In genomic region chr1:208252126-208252853, GRCh38 we compare ENCODE assay signal across 12 cellular contexts. TPM values are rescaled to one million over a fixed set of nuclear protein-coding genes. Genes with fewer than 3 reads are reported as not detected.
A peak's percentile ranks its signal among the peaks of the same experiment; 100 is the strongest.
DNase-seq lines count a peak whose midpoint lies in the region; ATAC-seq and TF ChIP-seq lines count a peak whose summit lies in the region.
"Had no signal": no experiment of that assay in that cellular context is flagged by ENCODE, and none has a peak within 500 bp of the region (broad histone marks: within the 10 kb centered on the region; RNA-seq: fewer than 3 reads in every experiment).

No MANE protein-coding gene starts in this region.

- 18 to 20% methylated on average over 18 of the region's 18 CpGs for WGBS in body of pancreas, 2 donors

- H3K4me3 ChIP-seq in HEK293 (ENCODE audit: low read depth, low read length) (no peak overlapping the region), body of pancreas (no peak overlapping the region)

- POLR2A ChIA-PET in HEK293 (lab: Yijun Ruan, JAX), result interaction anchor here (1.0 kb wide), 1 partner anchor 231 kb away, joined by 5 read pairs; no protein-coding TSS in a partner anchor

- in situ Hi-C loops in ACHN (cut with HindIII; ENCODE audit: low pct_ligation_motif_present, low pct_unique_long_range_greater_than_20kb, low sequenced_read_pairs), result no loop called here

- H3K9me3 ChIP-seq in HEK293 (ENCODE audit: control insufficient read depth, insufficient read depth, low read depth, low read length) (no peaks in the 10 kb centered on the region), body of pancreas (no peaks in the 10 kb centered on the region)
- H3K9me3 ChIP-seq: tibial nerve had no signal

- H3K27me3 ChIP-seq in body of pancreas, result no peaks in the 10 kb centered on the region
- H3K27me3 ChIP-seq: tibial nerve had no signal

- ATAC-seq in body of pancreas (peak; percentile 84), left lobe of liver (peak; percentile 90)

- peak; percentile 59 for DNase-seq in ACHN
- peak in 3 of 4 donors; percentile 58 to 70 (median 67) for DNase-seq in body of pancreas
- DNase-seq in left lobe of liver (ENCODE audit: low spot score), result peak; percentile 87
- DNase-seq in NCI-H2029 (lab: John Stamatoyannopoulos, UW), result no peak
- DNase-seq in OCI-M2 (lab: John Stamatoyannopoulos, UW; ENCODE audit: unreplicated experiment), result no peak
- no peak for DNase-seq in T-helper 9 cell
- no peak for DNase-seq in activated gamma-delta T cell treated with Interleukin-2 at 50 U/mL for 16 hours
- DNase-seq: activated CD4-positive, alpha-beta memory T cell treated with anti-CD3 and anti-CD28 coated beads for 36 hours; cerebellar nuclear complex; NCI-H526 treated with DMSO at 0.1 percent for 48 hours had no signal

- TF ChIP-seq CTCF in HEK293 (tag by site-specific recombination; IDR thresholded peaks at IDR 0.05) (peak; percentile 35; the same call in 1 of the 2 replicates), body of pancreas (IDR thresholded peaks at IDR 0.05) (peak in 5 of 7 experiments; percentile 40 to 56 (median 44))

- H3K4me1 ChIP-seq in HEK293 (ENCODE audit: control insufficient read depth, insufficient read depth, low read length), result no peaks in the 10 kb centered on the region
- peaks cover 8% of the 10 kb centered on the region for H3K4me1 ChIP-seq in body of pancreas

- H3K27ac ChIP-seq in HEK293 (ENCODE audit: extremely low read depth, low read depth, low read length) (no peak overlapping the region), body of pancreas (no peak overlapping the region)

- intact Hi-C loops in body of pancreas (cut with DNase I), result no loop called here

- H3K36me3 ChIP-seq in HEK293 (ENCODE audit: control insufficient read depth in 2 of 2, insufficient read depth in 1 of 2, low read length in 2 of 2) (no peaks in the 10 kb centered on the region), body of pancreas (replicated peaks in 1 of 2; ENCODE audit: insufficient read depth in 1 of 2, low read depth in 2 of 2) (no peaks in the 10 kb centered on the region)
- H3K36me3 ChIP-seq: tibial nerve had no signal

- CTCF ChIA-PET in HEK293 (lab: Yijun Ruan, JAX), result interaction anchor here (0.6 to 1.9 kb wide), 22 partner anchors 10 to 493 kb away, joined by 3 to 13 read pairs (median 3); no protein-coding TSS in a partner anchor

- no peak for TF ChIP-seq POLR2A in body of pancreas (IDR thresholded peaks at IDR 0.05)

TF ChIP-seq in HEK293, 187 proteins besides CTCF, POLR2A, EP300 and RAD21:
- TF ChIP-seq ZNF660 (tag by site-specific recombination; IDR thresholded peaks at IDR 0.05), result no peak
- TF ChIP-seq ZNF391 (tag by site-specific recombination; IDR thresholded peaks at IDR 0.05; ENCODE audit: borderline replicate concordance, low read depth), result no peak
- no peak for TF ChIP-seq KLF7 (tag by site-specific recombination; IDR thresholded peaks at IDR 0.05; ENCODE audit: borderline replicate concordance)
- no peak for TF ChIP-seq ZNF776 (tag by site-specific recombination; IDR thresholded peaks at IDR 0.05; ENCODE audit: borderline replicate concordance)
- TF ChIP-seq ZNF654 (tag by site-specific recombination; IDR thresholded peaks at IDR 0.05; ENCODE audit: low read depth), result peak; percentile 43
- no peak for TF ChIP-seq ZNF704 (tag by site-specific recombination; IDR thresholded peaks at IDR 0.05)
- TF ChIP-seq ZNF610 (tag by site-specific recombination; IDR thresholded peaks at IDR 0.05; ENCODE audit: borderline replicate concordance), result no peak
- TF ChIP-seq ZNF707 (tag by site-specific recombination; IDR thresholded peaks at IDR 0.05), result no peak

RNA-seq across cellular contexts. Expression of gene PLXNA2, which starts 8.1 kb away (rescaled TPM):
- total RNA-seq in body of pancreas (10 to 100 TPM; 44.5 to 51.6 TPM), left lobe of liver (9.3 TPM)

Comparison
In these comparisons a context has a peak if more than half of its experiments do, and no peak if none do; other contexts are left out.
1. DNase-seq: peak in ACHN (single experiment), body of pancreas (3 of 4) and left lobe of liver (single experiment); none in NCI-H2029 (single experiment), OCI-M2 (single experiment), T-helper 9 cell (single experiment) and activated gamma-delta T cell treated with Interleukin-2 at 50 U/mL for 16 hours (single experiment).